ENCODE assay signal across 30 cellular contexts in the genomic region with DNA sequence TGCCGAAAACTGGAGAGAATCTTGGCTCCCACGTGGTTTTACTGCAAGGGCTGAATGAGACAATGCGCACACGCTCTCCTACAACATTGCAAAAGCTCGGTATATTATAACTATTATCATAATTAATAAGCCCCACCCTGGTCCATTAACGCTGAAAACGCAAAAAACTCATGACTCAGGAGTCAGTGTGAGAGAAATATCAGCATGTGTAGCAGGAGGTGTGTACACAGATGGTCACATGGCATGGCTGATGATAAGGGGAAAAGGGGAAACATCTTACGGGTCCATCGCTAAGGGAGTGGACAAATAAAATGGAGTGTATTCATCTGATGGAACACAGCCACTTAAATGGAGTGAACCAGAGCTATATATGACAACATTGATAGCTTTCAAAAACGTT. TPM values are rescaled to one million over a fixed set of nuclear protein-coding genes. Genes with fewer than 3 reads are reported as not detected.
"Had no signal": no experiment of that assay in that cellular context is flagged by ENCODE, and none has a peak within 500 bp of the region (broad histone marks: within the 10 kb centered on the region; RNA-seq: fewer than 3 reads in every experiment).

No MANE protein-coding gene starts in this region.

- H3K4me3 Mint-ChIP-seq: memory B cell; natural killer cell; stimulated activated memory B cell treated with anti-CD40 and anti-IgM and Interleukin-4, amounts not matched to agents 10 μg/mL and 1 μg/mL and 100 μg/mL, for 72 hours had no signal

- DNase-seq: dorsolateral prefrontal cortex; effector CD4-positive, alpha-beta T cell; foreskin fibroblast; heart left ventricle; kidney; natural killer cell; occipital lobe; ovary; posterior cingulate gyrus; psoas muscle; right cardiac atrium; spleen; stimulated activated CD4-positive, alpha-beta T cell treated with anti-CD3 and anti-CD28 coated beads, Interleukin-4, amount 100 ng/mL, for 4 hours; stimulated activated naive CD8-positive, alpha-beta T cell treated with anti-CD3 and anti-CD28 coated beads, Interleukin-15, Interleukin-2, amounts not matched to agents 100 U/mL and 50 U/mL, for 24 hours; substantia nigra; upper lobe of left lung; uterus had no signal

- FAIRE-seq: kidney had no signal

- H3K36me3 Mint-ChIP-seq: memory B cell; natural killer cell; stimulated activated memory B cell treated with anti-CD40 and anti-IgM and Interleukin-4, amounts not matched to agents 10 μg/mL and 1 μg/mL and 100 μg/mL, for 72 hours had no signal

- H3K27ac Mint-ChIP-seq: memory B cell; natural killer cell; stimulated activated memory B cell treated with anti-CD40 and anti-IgM and Interleukin-4, amounts not matched to agents 10 μg/mL and 1 μg/mL and 100 μg/mL, for 72 hours had no signal

- H3K4me1 ChIP-seq: gastroesophageal sphincter, heart left ventricle, psoas muscle, spleen, tibial nerve, upper lobe of left lung, uterus had no signal

- H3K4me1 Mint-ChIP-seq: natural killer cell; stimulated activated memory B cell treated with anti-CD40 and anti-IgM and Interleukin-4, amounts not matched to agents 10 μg/mL and 1 μg/mL and 100 μg/mL, for 72 hours had no signal

- H3K27ac ChIP-seq: gastroesophageal sphincter, heart left ventricle, hepatocyte, ovary, psoas muscle, skin epidermis, spleen, thoracic aorta, tibial nerve, upper lobe of left lung, uterus had no signal

- H3K27me3 ChIP-seq: ovary had no signal

- H3K9me3 Mint-ChIP-seq: memory B cell, natural killer cell had no signal

- H3K36me3 ChIP-seq: gastroesophageal sphincter, heart left ventricle, ovary, spleen, thoracic aorta, tibial nerve, upper lobe of left lung, uterus had no signal

- ATAC-seq: esophagus mucosa; gastroesophageal sphincter; heart left ventricle; left lobe of liver; natural killer cell; psoas muscle; right cardiac atrium; stimulated activated memory B cell treated with anti-CD40 and anti-IgM and Interleukin-4, amounts not matched to agents 10 μg/mL and 1 μg/mL and 100 μg/mL, for 72 hours; stimulated activated naive CD8-positive, alpha-beta T cell treated with anti-CD3 and anti-CD28 coated beads, Interleukin-15, Interleukin-2, amounts not matched to agents 100 U/mL and 50 U/mL, for 24 hours had no signal

- H3K4me3 ChIP-seq: dorsolateral prefrontal cortex, gastroesophageal sphincter, heart left ventricle, hepatocyte, lung, ovary, psoas muscle, skin epidermis, spleen, thoracic aorta, tibial nerve, upper lobe of left lung, uterus had no signal

- H3K9me3 ChIP-seq: heart left ventricle, ovary, psoas muscle, thoracic aorta, upper lobe of left lung, uterus had no signal

RNA-seq across cellular contexts. Expression of a gene that starts 29.2 kb away (rescaled TPM):
- total RNA-seq: hepatocyte, liver, mononuclear cell, natural killer cell, renal cortical epithelial cell, spleen, thoracic aorta had no signal
